ENCODE assay signal across 1 cellular context in the genomic region with DNA sequence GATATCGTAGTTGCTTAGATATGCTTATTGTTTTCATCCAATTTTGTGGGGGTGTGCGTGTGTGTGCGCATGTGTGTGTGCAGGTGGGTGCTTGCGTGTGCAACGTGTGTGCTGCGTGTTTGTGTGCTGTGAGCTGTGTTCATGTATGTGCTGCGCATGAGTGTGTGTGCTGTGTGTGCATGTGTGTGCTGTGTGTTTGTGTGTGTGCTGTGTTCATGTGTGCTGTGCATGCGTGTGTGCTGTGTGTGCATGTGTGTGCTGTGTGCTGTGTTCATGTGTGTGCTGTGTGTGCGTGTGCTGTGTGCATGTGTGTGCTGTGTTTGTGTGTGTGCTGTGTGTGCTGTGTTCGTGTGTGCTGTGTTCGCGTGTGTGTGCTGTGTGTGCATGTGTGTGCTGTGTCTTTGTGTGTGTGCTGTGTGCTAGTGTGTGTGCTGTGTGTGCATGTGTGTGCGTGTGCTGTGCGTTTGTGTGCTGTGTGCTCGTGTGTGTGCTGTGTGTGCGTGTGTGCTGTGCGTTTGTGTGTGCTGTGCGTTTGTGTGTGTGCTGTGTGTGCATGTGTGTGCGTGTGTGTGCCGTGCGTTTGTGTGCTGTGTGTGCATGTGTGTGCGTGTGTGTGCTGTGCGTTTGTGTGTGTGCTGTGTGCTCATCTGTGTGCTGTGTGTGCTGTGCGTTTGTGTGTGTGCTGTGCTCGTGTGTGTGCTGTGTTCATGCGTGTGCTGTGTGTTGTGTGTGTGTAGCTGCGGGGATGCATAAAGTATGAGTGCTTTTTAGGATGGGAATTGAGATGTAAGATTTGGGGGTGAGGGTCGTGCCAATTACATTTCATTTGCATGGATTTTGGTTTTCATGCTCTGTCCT.
TF ChIP-seq lines count a peak whose summit lies in the region.

No MANE protein-coding gene starts in this region.

TF ChIP-seq in IMR-90, 13 proteins besides CTCF, POLR2A, EP300 and RAD21:
- TF ChIP-seq BHLHE40 (IDR thresholded peaks at IDR 0.05; ENCODE audit: low read depth, low read length) (no peak), MAZ (IDR thresholded peaks at IDR 0.05; ENCODE audit: borderline replicate concordance, low read depth, low read length) (no peak), NFE2L2 (IDR thresholded peaks at IDR 0.05; ENCODE audit: low read depth, low read length) (no peak), SMC3 (IDR thresholded peaks at IDR 0.05; ENCODE audit: low read depth, low read length) (no peak), RCOR1 (IDR thresholded peaks at IDR 0.05; ENCODE audit: insufficient replicate concordance, low read length) (no peak), MAFK (IDR thresholded peaks at IDR 0.05; ENCODE audit: low read depth, low read length) (no peak), CEBPB (IDR thresholded peaks at IDR 0.05; ENCODE audit: low read depth, low read length) (no peak), CHD1 (IDR thresholded peaks at IDR 0.05; ENCODE audit: low read depth, low read length) (no peak), MXI1 (IDR thresholded peaks at IDR 0.05; ENCODE audit: borderline replicate concordance, low read depth, low read length) (no peak), RFX5 (IDR thresholded peaks at IDR 0.05; ENCODE audit: low read depth, low read length) (no peak), FOS (IDR thresholded peaks at IDR 0.05; ENCODE audit: low read depth, low read length) (no peak)
- TF ChIP-seq, protein P1, sequence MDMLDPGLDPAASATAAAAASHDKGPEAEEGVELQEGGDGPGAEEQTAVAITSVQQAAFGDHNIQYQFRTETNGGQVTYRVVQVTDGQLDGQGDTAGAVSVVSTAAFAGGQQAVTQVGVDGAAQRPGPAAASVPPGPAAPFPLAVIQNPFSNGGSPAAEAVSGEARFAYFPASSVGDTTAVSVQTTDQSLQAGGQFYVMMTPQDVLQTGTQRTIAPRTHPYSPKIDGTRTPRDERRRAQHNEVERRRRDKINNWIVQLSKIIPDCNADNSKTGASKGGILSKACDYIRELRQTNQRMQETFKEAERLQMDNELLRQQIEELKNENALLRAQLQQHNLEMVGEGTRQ (IDR thresholded peaks at IDR 0.05; ENCODE audit: low read depth, low read length): no peak
- TF ChIP-seq, protein P2, sequence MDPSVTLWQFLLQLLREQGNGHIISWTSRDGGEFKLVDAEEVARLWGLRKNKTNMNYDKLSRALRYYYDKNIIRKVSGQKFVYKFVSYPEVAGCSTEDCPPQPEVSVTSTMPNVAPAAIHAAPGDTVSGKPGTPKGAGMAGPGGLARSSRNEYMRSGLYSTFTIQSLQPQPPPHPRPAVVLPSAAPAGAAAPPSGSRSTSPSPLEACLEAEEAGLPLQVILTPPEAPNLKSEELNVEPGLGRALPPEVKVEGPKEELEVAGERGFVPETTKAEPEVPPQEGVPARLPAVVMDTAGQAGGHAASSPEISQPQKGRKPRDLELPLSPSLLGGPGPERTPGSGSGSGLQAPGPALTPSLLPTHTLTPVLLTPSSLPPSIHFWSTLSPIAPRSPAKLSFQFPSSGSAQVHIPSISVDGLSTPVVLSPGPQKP (IDR thresholded peaks at IDR 0.05; ENCODE audit: borderline replicate concordance, low read depth, low read length): no peak
